In the genomic region with DNA sequence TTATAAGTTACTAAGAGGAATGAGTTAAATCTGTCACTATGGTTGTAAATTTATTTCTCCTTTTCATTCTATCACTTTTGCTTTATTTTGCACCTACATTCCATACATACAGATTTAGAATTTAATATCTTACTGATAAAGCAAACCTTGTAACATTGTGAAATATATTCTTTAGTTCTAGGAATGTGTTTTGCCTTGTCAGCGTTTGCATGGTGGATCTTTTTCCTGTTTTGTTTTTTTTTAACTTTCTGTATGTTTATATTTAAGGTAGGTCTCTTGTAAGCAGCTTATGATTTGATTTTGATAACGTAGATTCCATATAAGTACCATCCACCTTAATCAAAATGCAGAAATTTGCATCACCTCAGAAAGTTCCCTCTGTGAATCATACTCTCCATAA, we compare ENCODE assay signal across 19 cellular contexts. TPM values are rescaled to one million over a fixed set of nuclear protein-coding genes. Genes with fewer than 3 reads are reported as not detected.
DNase-seq lines count a peak whose midpoint lies in the region; ATAC-seq, FAIRE-seq and TF ChIP-seq lines count a peak whose summit lies in the region.
"Had no signal": no experiment of that assay in that cellular context is flagged by ENCODE, and none has a peak within 500 bp of the region (broad histone marks: within the 10 kb centered on the region; RNA-seq: fewer than 3 reads in every experiment).

No MANE protein-coding gene starts in this region.

- no peak overlapping the region for H3K9ac ChIP-seq in K562 (ENCODE audit: insufficient read depth in 1 of 2, low read depth in 2 of 2, low read length in 2 of 2)
- H3K9ac ChIP-seq: GM23248 had no signal

- intact Hi-C loops in K562 (cut with micrococcal nuclease) = no loop called here

- H3K4me3 Mint-ChIP-seq in activated naive CD4-positive, alpha-beta T cell treated with anti-CD3 and anti-CD28 coated beads, Interleukin-2, amount 50 U/mL, for 24 hours = peak overlapping the region; percentile 39
- H3K4me3 Mint-ChIP-seq in activated naive CD4-positive, alpha-beta T cell treated with anti-CD3 and anti-CD28 coated beads, Interleukin-2, amount 10 ng/mL, durations not matched to agents 7 days and 5 days = no peak overlapping the region
- H3K4me3 Mint-ChIP-seq in stimulated activated naive CD8-positive, alpha-beta T cell treated with anti-CD3 and anti-CD28 coated beads, Interleukin-15, Interleukin-2, amounts not matched to agents 100 ng/mL and 50 ng/mL, for 24 hours = no peak overlapping the region
- H3K4me3 Mint-ChIP-seq: CD4-positive, alpha-beta T cell had no signal

- no TSS peak for BruUV-seq in K562 (replicated peaks; lab: Mats Ljungman, UMichigan)

- H3K79me2 ChIP-seq in K562 (ENCODE audit: control insufficient read depth, insufficient read depth, low read length) = peaks cover 71% of the 10 kb centered on the region

- DNase-seq in activated naive CD4-positive, alpha-beta T cell treated with anti-CD3 and anti-CD28 coated beads, Interleukin-2, amount 10 ng/mL, durations not matched to agents 7 days and 5 days = no peak
- DNase-seq in stimulated activated naive CD8-positive, alpha-beta T cell treated with anti-CD3 and anti-CD28 coated beads, Interleukin-15, Interleukin-2, amounts not matched to agents 100 U/mL and 50 U/mL, for 24 hours = no peak
- DNase-seq in K562 (ENCODE audit: extremely low read depth in 1 of 4, low spot score in 3 of 4) = no peak
- DNase-seq in NCI-H2171 treated with DMSO at 0.1 percent for 48 hours (lab: John Stamatoyannopoulos, UW) = no peak
- DNase-seq: AML-193; Caco-2; CD4-positive, alpha-beta T cell; GM23248; HCEC 1CT had no signal

- TF ChIP-seq POLR2A in K562 (conservative IDR thresholded peaks at IDR 0.05) = no peak

- H4K20me1 ChIP-seq in K562 (replicated peaks; ENCODE audit: control insufficient read depth, insufficient read depth, low read length) = 0 out of 2 replicates have a peak, but pooled peaks cover 2% of the 10 kb centered on the region

- no peak for ATAC-seq in stimulated activated naive CD8-positive, alpha-beta T cell treated with anti-CD3 and anti-CD28 coated beads, Interleukin-15, Interleukin-2, amounts not matched to agents 100 U/mL and 50 U/mL, for 24 hours
- ATAC-seq in K562 = no peak
- ATAC-seq in HG03159 (IDR thresholded peaks at IDR 0.05; ENCODE audit: unreplicated experiment) = no peak

- H2AFZ ChIP-seq in K562 (ENCODE audit: low read depth, low read length) = no peak overlapping the region
- H2AFZ ChIP-seq: GM23248 had no signal

- no peak for TF ChIP-seq RAD21 in K562 (CRISPR knock-in tag; conservative IDR thresholded peaks at IDR 0.05 in 1 of 2, IDR thresholded peaks at IDR 0.05 in 1 of 2)

- FAIRE-seq in K562 (lab: Jason Lieb, UNC) = no peak
- FAIRE-seq: A204.1, D721Med, G401.6, GM12891, GM19239 had no signal

- H3K27me3 Mint-ChIP-seq in activated naive CD4-positive, alpha-beta T cell treated with anti-CD3 and anti-CD28 coated beads, Interleukin-2, amount 50 U/mL, for 24 hours = no peaks in the 10 kb centered on the region
- H3K27me3 Mint-ChIP-seq in activated naive CD4-positive, alpha-beta T cell treated with anti-CD3 and anti-CD28 coated beads, Interleukin-2, amount 10 ng/mL, durations not matched to agents 7 days and 5 days = no peaks in the 10 kb centered on the region
- no peaks in the 10 kb centered on the region for H3K27me3 Mint-ChIP-seq in stimulated activated naive CD8-positive, alpha-beta T cell treated with anti-CD3 and anti-CD28 coated beads, Interleukin-15, Interleukin-2, amounts not matched to agents 100 ng/mL and 50 ng/mL, for 24 hours
- H3K27me3 Mint-ChIP-seq: CD4-positive, alpha-beta T cell had no signal

- peaks cover 16% of the 10 kb centered on the region for H3K36me3 Mint-ChIP-seq in activated naive CD4-positive, alpha-beta T cell treated with anti-CD3 and anti-CD28 coated beads, Interleukin-2, amount 50 U/mL, for 24 hours
- peaks cover 6% of the 10 kb centered on the region for H3K36me3 Mint-ChIP-seq in activated naive CD4-positive, alpha-beta T cell treated with anti-CD3 and anti-CD28 coated beads, Interleukin-2, amount 10 ng/mL, durations not matched to agents 7 days and 5 days
- H3K36me3 Mint-ChIP-seq in stimulated activated naive CD8-positive, alpha-beta T cell treated with anti-CD3 and anti-CD28 coated beads, Interleukin-15, Interleukin-2, amounts not matched to agents 100 ng/mL and 50 ng/mL, for 24 hours (ENCODE audit: low read depth) = peaks cover 25% of the 10 kb centered on the region

- POLR2A ChIA-PET in K562 (lab: Yijun Ruan, JAX) = no interaction called here

- no peaks in the 10 kb centered on the region; the same call in 2 of the 3 replicates for H3K36me3 ChIP-seq in K562 (ENCODE audit: control insufficient read depth, insufficient read depth, low read length)

- H3K4me2 ChIP-seq in K562 (ENCODE audit: insufficient read depth, low read length) = no peak overlapping the region

- no peaks in the 10 kb centered on the region for H3K9me3 ChIP-seq in K562 (replicated peaks; ENCODE audit: control insufficient read depth, insufficient read depth, low read depth, low read length)
- H3K9me3 ChIP-seq: Caco-2 had no signal

- H3K9me1 ChIP-seq in K562 (ENCODE audit: control insufficient read depth, insufficient read depth, low read length) = no peaks in the 10 kb centered on the region

- H3K9me3 Mint-ChIP-seq in activated naive CD4-positive, alpha-beta T cell treated with anti-CD3 and anti-CD28 coated beads, Interleukin-2, amount 50 U/mL, for 24 hours = no peaks in the 10 kb centered on the region
- no peaks in the 10 kb centered on the region for H3K9me3 Mint-ChIP-seq in activated naive CD4-positive, alpha-beta T cell treated with anti-CD3 and anti-CD28 coated beads, Interleukin-2, amount 10 ng/mL, durations not matched to agents 7 days and 5 days
- no peaks in the 10 kb centered on the region for H3K9me3 Mint-ChIP-seq in stimulated activated naive CD8-positive, alpha-beta T cell treated with anti-CD3 and anti-CD28 coated beads, Interleukin-15, Interleukin-2, amounts not matched to agents 100 ng/mL and 50 ng/mL, for 24 hours
- H3K9me3 Mint-ChIP-seq: CD4-positive, alpha-beta T cell had no signal

- peaks cover 76% of the 10 kb centered on the region for H3K4me1 Mint-ChIP-seq in activated naive CD4-positive, alpha-beta T cell treated with anti-CD3 and anti-CD28 coated beads, Interleukin-2, amount 50 U/mL, for 24 hours
- H3K4me1 Mint-ChIP-seq in activated naive CD4-positive, alpha-beta T cell treated with anti-CD3 and anti-CD28 coated beads, Interleukin-2, amount 10 ng/mL, durations not matched to agents 7 days and 5 days = peaks cover 16% of the 10 kb centered on the region
- H3K4me1 Mint-ChIP-seq in stimulated activated naive CD8-positive, alpha-beta T cell treated with anti-CD3 and anti-CD28 coated beads, Interleukin-15, Interleukin-2, amounts not matched to agents 100 ng/mL and 50 ng/mL, for 24 hours (ENCODE audit: low read depth) = peaks cover 66% of the 10 kb centered on the region

- H3K4me1 ChIP-seq in K562 (replicated peaks in 1 of 2; ENCODE audit: control insufficient read depth in 2 of 2, insufficient read depth in 2 of 2, low read length in 2 of 2) = peaks cover 0 to 10% of the 10 kb centered on the region in 2 experiments; a peak in 2 of 5 replicates

- H3K27ac Mint-ChIP-seq in activated naive CD4-positive, alpha-beta T cell treated with anti-CD3 and anti-CD28 coated beads, Interleukin-2, amount 50 U/mL, for 24 hours = peak overlapping the region; percentile 70
- H3K27ac Mint-ChIP-seq in activated naive CD4-positive, alpha-beta T cell treated with anti-CD3 and anti-CD28 coated beads, Interleukin-2, amount 10 ng/mL, durations not matched to agents 7 days and 5 days = no peak overlapping the region
- H3K27ac Mint-ChIP-seq in stimulated activated naive CD8-positive, alpha-beta T cell treated with anti-CD3 and anti-CD28 coated beads, Interleukin-15, Interleukin-2, amounts not matched to agents 100 ng/mL and 50 ng/mL, for 24 hours = peak overlapping the region; percentile 22
- H3K27ac Mint-ChIP-seq: CD4-positive, alpha-beta T cell had no signal

- H3K27ac ChIP-seq in K562 (ENCODE audit: extremely low read depth, low read depth, low read length) = no peak overlapping the region
- H3K27ac ChIP-seq: C4-2B, GM23248, HL-60 had no signal

- no peaks in the 10 kb centered on the region for H3K27me3 ChIP-seq in K562 (ENCODE audit: control insufficient read depth in 2 of 2, insufficient read depth in 2 of 2, low read length in 2 of 2)

- WGBS in K562 (ENCODE audit: insufficient coverage, low coverage, missing lambda C conversion rate) = 74% methylated on average over 2 of the region's 2 CpGs

- no peak for TF ChIP-seq EP300 in K562 (IDR thresholded peaks at IDR 0.05; ENCODE audit: low read length)

- in situ Hi-C loops in K562 (cut with MboI) = no loop called here

- CTCF ChIA-PET in activated naive CD4-positive, alpha-beta T cell treated with anti-CD3 and anti-CD28 coated beads, Interleukin-2, amount 10 ng/mL, durations not matched to agents 7 days and 5 days (lab: Charles Lee) = no interaction called here
- CTCF ChIA-PET in K562 (lab: Yijun Ruan, JAX; ENCODE audit: low intra/inter-chr PET ratio) = no interaction called here

- H3K4me3 ChIP-seq in K562 = no peak overlapping the region
- H3K4me3 ChIP-seq: GM23248 had no signal

- no peak for TF ChIP-seq CTCF in K562 (IDR thresholded peaks at IDR 0.05 in 2 of 3, conservative IDR thresholded peaks at IDR 0.05 in 1 of 3; ENCODE audit: insufficient read depth in 2 of 3, low read depth in 1 of 3, low read length in 3 of 3)

TF ChIP-seq in K562, 482 proteins besides CTCF, POLR2A, EP300 and RAD21 (continues in another document):
- no peak for TF ChIP-seq KAT2B (IDR thresholded peaks at IDR 0.05; ENCODE audit: low read depth, low read length)
- TF ChIP-seq ZNF583 (CRISPR knock-in tag; IDR thresholded peaks at IDR 0.05) = no peak
- TF ChIP-seq BDP1 (IDR thresholded peaks at IDR 0.05; ENCODE audit: insufficient read depth, insufficient read length) = no peak

RNA-seq across cellular contexts. Expression of a gene that starts 16.4 kb away (rescaled TPM):
- total RNA-seq in K562 (2011; cell fraction: chromatin; rRNA removed; ENCODE audit: low replicate concordance) = 15.9 and 20.0 TPM in 2 replicates
- 9.2 and 10.4 TPM in 2 replicates for total RNA-seq in K562 (2011; cell fraction: nucleolus; rRNA removed)
- total RNA-seq in K562 (2011; cell fraction: nucleoplasm; rRNA removed) = 21.1 and 38.6 TPM in 2 replicates
- total RNA-seq in K562 (2014; rRNA removed) (5.3 and 8.0 TPM in 2 replicates), K562 (2014; rRNA removed; fragmentation: Illumina TruSeq; extraction: Trizol) (6.9 and 7.5 TPM in 2 replicates), K562 (2015; rRNA removed; fragmentation: Illumina TruSeq; extraction: Trizol) (6.4 and 7.4 TPM in 2 replicates), K562 (2021) (6.7 and 7.3 TPM in 2 replicates)
- polyA plus RNA-seq in K562 (2011; rRNA removed) (5.7 and 7.6 TPM in 2 replicates), K562 (2014; fragmentation: Illumina TruSeq; extraction: Trizol) (3.8 and 4.2 TPM in 2 replicates), K562 (2014; fragmentation: Nextera tagmentation; extraction: Ambion mirVana) (1 to 10 TPM; 1.1 to 1.9 TPM), K562 (2014; rRNA removed) (4.3 and 5.4 TPM in 2 replicates)
- 3.0 and 3.8 TPM in 2 replicates for polyA plus RNA-seq in K562 (2011; cell fraction: cytosol; rRNA removed)
- polyA plus RNA-seq in K562 (2011; cell fraction: nucleus; rRNA removed) = 5.7 and 8.3 TPM in 2 replicates
- polyA plus RNA-seq in K562 (2012) = 3.6 and 4.6 TPM in 2 replicates
- polyA minus RNA-seq in K562 (2011; rRNA and poly(A)+ RNA removed) = 12.2 and 15.9 TPM in 2 replicates
- 3.1 and 6.3 TPM in 2 replicates for polyA minus RNA-seq in K562 (2011; cell fraction: cytosol; rRNA and poly(A)+ RNA removed)
- 9.6 and 11.8 TPM in 2 replicates for polyA minus RNA-seq in K562 (2011; cell fraction: nucleus; rRNA and poly(A)+ RNA removed)
